In the genomic region with DNA sequence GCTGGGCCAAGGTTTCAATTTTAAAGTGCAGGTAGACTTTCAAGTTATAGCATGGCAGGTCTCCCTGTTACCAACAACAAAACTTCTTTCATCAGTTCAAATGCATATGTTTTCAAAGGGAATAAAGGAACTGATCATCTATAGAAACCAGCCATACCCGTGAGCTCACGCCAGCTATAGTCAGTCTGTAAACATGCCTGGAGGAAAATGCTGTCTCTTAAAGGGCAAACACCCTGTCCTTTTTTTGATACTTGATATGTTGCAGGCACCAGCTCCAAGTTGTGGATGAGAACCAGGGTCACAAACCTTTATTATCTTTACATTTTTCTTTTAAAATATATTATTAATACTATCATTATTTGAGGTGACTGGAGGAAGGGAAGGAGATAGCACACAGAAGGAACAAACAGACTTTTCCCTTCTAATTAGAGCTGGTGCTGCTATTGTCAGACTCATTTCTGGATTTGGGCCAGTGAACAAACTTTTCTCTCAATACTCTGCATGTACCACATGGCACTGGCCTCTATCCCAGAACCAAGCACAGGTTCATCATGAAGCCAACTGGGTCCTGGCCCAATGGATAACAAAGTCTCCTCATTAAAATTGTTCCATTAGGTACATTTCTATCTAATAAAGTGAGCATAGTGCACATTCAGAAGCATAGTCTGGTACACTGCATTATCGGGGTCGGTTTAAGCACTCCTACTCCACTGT, we compare ENCODE assay signal across 13 cellular contexts.
"Had no signal": no experiment of that assay in that cellular context is flagged by ENCODE, and none has a peak within 500 bp of the region (broad histone marks: within the 10 kb centered on the region; RNA-seq: fewer than 3 reads in every experiment).

No MANE protein-coding gene starts in this region.

- H3K27me3 ChIP-seq: ascending aorta, cardiac muscle cell, tibial nerve had no signal

- H3K4me3 ChIP-seq: ascending aorta, cardiac muscle cell, SK-N-MC, tibial nerve had no signal

- H3K9me3 ChIP-seq: ascending aorta, tibial nerve had no signal

- FAIRE-seq: colon had no signal

- H3K4me1 ChIP-seq: ascending aorta had no signal

- H3K36me3 ChIP-seq: ascending aorta, cardiac muscle cell, tibial nerve had no signal

- ATAC-seq: activated CD4-positive, CD25-positive, alpha-beta regulatory T cell treated with anti-CD3 and anti-CD28 coated beads, Interleukin-2, amount 50 U/mL, for 24 hours; activated naive CD8-positive, alpha-beta T cell treated with anti-CD3 and anti-CD28 coated beads, Interleukin-2, amount 50 U/mL, for 24 hours; stimulated activated naive B cell treated with anti-CD40 and anti-IgM and Interleukin-4, amounts not matched to agents 10 μg/mL and 1 μg/mL and 100 μg/mL, for 72 hours had no signal

- DNase-seq: activated CD4-positive, alpha-beta T cell treated with anti-CD3 and anti-CD28 coated beads, Interleukin-2, amount 50 U/mL, for 4 hours; activated naive CD4-positive, alpha-beta T cell treated with anti-CD3 and anti-CD28 coated beads for 36 hours; activated naive CD8-positive, alpha-beta T cell treated with anti-CD3 and anti-CD28 coated beads, Interleukin-2, amount 50 U/mL, for 24 hours; activated T-cell treated with anti-CD3 and anti-CD28 coated beads for 4 hours; stimulated activated naive B cell treated with anti-CD40 and anti-IgM and Interleukin-4, amounts not matched to agents 10 μg/mL and 1 μg/mL and 100 μg/mL, for 72 hours; T-helper 1 cell; T1000 had no signal

- H3K27ac ChIP-seq: ascending aorta, cardiac muscle cell, SK-N-MC, tibial nerve had no signal
